Comparison of ENCODE assay signal across 21 cellular contexts in the genomic region with DNA sequence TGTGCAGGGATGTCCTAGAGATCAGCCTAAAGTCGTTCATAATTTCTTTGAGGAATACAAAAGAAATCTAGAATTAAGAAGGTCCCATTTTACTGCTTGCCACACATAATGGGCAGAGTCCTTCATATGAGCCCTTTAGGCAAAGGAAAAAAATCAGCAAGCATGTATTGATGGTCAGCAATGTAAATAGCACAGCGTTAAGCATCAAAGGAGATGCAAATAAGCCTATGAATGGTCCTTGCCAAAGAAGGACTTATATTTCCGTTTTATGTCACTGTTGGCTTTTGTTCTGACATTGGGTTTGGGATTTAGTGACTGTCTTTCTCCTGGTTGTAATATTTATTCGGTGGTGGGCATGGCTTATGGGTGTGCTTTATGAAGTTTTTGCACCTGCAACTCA.
"Had no signal": no experiment of that assay in that cellular context is flagged by ENCODE, and none has a peak within 500 bp of the region (broad histone marks: within the 10 kb centered on the region; RNA-seq: fewer than 3 reads in every experiment).

No MANE protein-coding gene starts in this region.

- FAIRE-seq: TTC549, urothelium cell line had no signal

- ATAC-seq: esophagus mucosa; gastroesophageal sphincter; heart left ventricle; psoas muscle; right cardiac atrium; stimulated activated naive CD8-positive, alpha-beta T cell treated with anti-CD3 and anti-CD28 coated beads, Interleukin-15, Interleukin-2, amounts not matched to agents 100 U/mL and 50 U/mL, for 24 hours had no signal

- H3K4me3 ChIP-seq: gastroesophageal sphincter, heart left ventricle, left ventricle myocardium inferior, ovary, psoas muscle, tibial artery had no signal

- H3K27me3 ChIP-seq: gastroesophageal sphincter, heart left ventricle, ovary, tibial artery had no signal

- H3K27ac Mint-ChIP-seq: T-helper 2 cell treated with Interferon-gamma antibody and Interleukin-4, amounts not matched to agents 5 μg/mL and 100 μg/mL, for 36 hours had no signal

- H3K36me3 ChIP-seq: ovary had no signal

- H3K4me3 Mint-ChIP-seq: neural crest cell; T-helper 2 cell treated with Interferon-gamma antibody and Interleukin-4, amounts not matched to agents 5 μg/mL and 100 μg/mL, for 36 hours had no signal

- H3K27ac ChIP-seq: gastroesophageal sphincter, heart left ventricle, left ventricle myocardium inferior, ovary, psoas muscle, tibial artery had no signal

- H3K9me3 ChIP-seq: gastroesophageal sphincter, ovary, psoas muscle had no signal

- DNase-seq: activated CD4-positive, alpha-beta T cell treated with anti-CD3 and anti-CD28 coated beads, Interleukin-2, amount 50 U/mL, for 4 hours; activated effector memory CD4-positive, alpha-beta T cell treated with Interleukin-2 at 50 U/mL for 16 hours; aorta; cortex of kidney; effector CD4-positive, alpha-beta T cell; heart left ventricle; kidney glomerular epithelial cell; left ventricle myocardium inferior; mammary epithelial cell; ovary; psoas muscle; right cardiac atrium; stimulated activated naive CD8-positive, alpha-beta T cell treated with anti-CD3 and anti-CD28 coated beads, Interleukin-15, Interleukin-2, amounts not matched to agents 100 U/mL and 50 U/mL, for 24 hours; substantia nigra; tibial artery had no signal

- H3K4me1 ChIP-seq: left ventricle myocardium inferior, psoas muscle had no signal
